Comparison of ENCODE assay signal across 8 cellular contexts in genomic region chr5:157328277-157328912, GRCh38.
DNase-seq lines count a peak whose midpoint lies in the region; ATAC-seq and TF ChIP-seq lines count a peak whose summit lies in the region.

No MANE protein-coding gene starts in this region.

- H2AFZ ChIP-seq in IMR-90 (replicated peaks; ENCODE audit: low read length, poor library complexity) = peak overlapping the region; percentile 77

- H4K5ac ChIP-seq in IMR-90 (ENCODE audit: low read depth, low read length) = no peak overlapping the region

- peak overlapping the region; percentile 23 for H3K4ac ChIP-seq in IMR-90 (ENCODE audit: low read depth, low read length)

- ATAC-seq in GM21576 (IDR thresholded peaks at IDR 0.05; ENCODE audit: unreplicated experiment) (peak; percentile 96), IMR-90 (ENCODE audit: low read depth) (peak; percentile 100), Panc1 (peak; percentile 98), foreskin keratinocyte (peak; percentile 99)

- peak; percentile 41; the same call in 1 of the 2 replicates for TF ChIP-seq POLR2A in IMR-90 (IDR thresholded peaks at IDR 0.05; ENCODE audit: low read depth, low read length)

- H3K27ac ChIP-seq in IMR-90 (ENCODE audit: insufficient read depth, low read length) (no peak overlapping the region), Panc1 (ENCODE audit: low read length) (no peak overlapping the region), foreskin keratinocyte (no peak overlapping the region)

- H3K4me1 ChIP-seq in IMR-90 (ENCODE audit: control insufficient read depth, insufficient read depth, low read length) (no peaks in the 10 kb centered on the region), Panc1 (ENCODE audit: control insufficient read depth, insufficient read depth, low read length) (peaks cover 4% of the 10 kb centered on the region; the same call in 1 of the 2 replicates), foreskin keratinocyte (peaks cover 4% of the 10 kb centered on the region)

- no peaks in the 10 kb centered on the region for H3K27me3 ChIP-seq in IMR-90 (ENCODE audit: control insufficient read depth, insufficient read depth, low read length)
- H3K27me3 ChIP-seq in Panc1 (ENCODE audit: control insufficient read depth, insufficient read depth, low read length) = no peaks in the 10 kb centered on the region; the same call in 1 of the 2 replicates
- H3K27me3 ChIP-seq in foreskin keratinocyte = no peaks in the 10 kb centered on the region

- H3K9ac ChIP-seq in IMR-90 (ENCODE audit: low read depth, low read length) = peak overlapping the region; percentile 44; the same call in 1 of the 2 replicates

- POLR2A ChIA-PET in IMR-90 (lab: Charles Lee; ENCODE audit: unreplicated experiment) = no interaction called here
- POLR2A ChIA-PET in Panc1 (lab: Charles Lee) = no interaction called here

- no peaks in the 10 kb centered on the region for H3K36me3 ChIP-seq in IMR-90 (ENCODE audit: control insufficient read depth, insufficient read depth, low read length)
- no peaks in the 10 kb centered on the region for H3K36me3 ChIP-seq in Panc1 (ENCODE audit: control insufficient read depth, insufficient read depth, low read length)

- peak; percentile 98 for TF ChIP-seq RAD21 in IMR-90 (IDR thresholded peaks at IDR 0.05; ENCODE audit: low read length)

- intact Hi-C loops in IMR-90 (cut with micrococcal nuclease) = loop anchor here (1.0 to 5.0 kb wide), 5 partner anchors 39 to 415 kb away; partner anchors contain the start of gene LSM11
- intact Hi-C loops in Panc1 (cut with micrococcal nuclease; ENCODE audit: unreplicated experiment) = loop anchor here (1.0 to 5.0 kb wide), 3 partner anchors 149 to 414 kb away; partner anchors contain the start of gene LSM11

- TF ChIP-seq CTCF in IMR-90 (conservative IDR thresholded peaks at IDR 0.05; ENCODE audit: low read depth, low read length) (peak; percentile 97), Panc1 (IDR thresholded peaks at IDR 0.05) (peak; percentile 95), foreskin keratinocyte (conservative IDR thresholded peaks at IDR 0.05) (peak; percentile 92)

- dilution Hi-C loops in IMR-90 (cut with HindIII; ENCODE audit: low sequenced_read_pairs, unreplicated experiment) = no loop called here

- H4K91ac ChIP-seq in IMR-90 (ENCODE audit: insufficient read depth, low read depth, low read length) = no peak overlapping the region

- H3K4me3 ChIP-seq in IMR-90 (ENCODE audit: insufficient read depth, low read depth, low read length) (peak overlapping the region; percentile 13; the same call in 1 of the 2 replicates), Panc1 (ENCODE audit: low read depth in 2 of 2, low read length in 2 of 2) (peak overlapping the region; percentile 14 to 62; a peak in 3 of 4 replicates)

- H2BK120ac ChIP-seq in IMR-90 (ENCODE audit: low read depth, low read length) = peak overlapping the region; percentile 21; the same call in 1 of the 2 replicates

- H3K4me2 ChIP-seq in IMR-90 (ENCODE audit: low read depth, low read length) = peak overlapping the region; percentile 43

- WGBS in IMR-90 (ENCODE audit: extremely low coverage in 2 of 2, insufficient read length in 1 of 2), 2 experiments = 87% methylated on average over 3 of the region's 12 CpGs; no CpG with 5 or more reads in 1 of the 2 experiments

- no peaks in the 10 kb centered on the region for H4K20me1 ChIP-seq in IMR-90 (ENCODE audit: insufficient read depth, low read length)

- H3K9me1 ChIP-seq in IMR-90 (ENCODE audit: insufficient read depth, low read length) = no peaks in the 10 kb centered on the region

- H3K23ac ChIP-seq in IMR-90 (ENCODE audit: low read depth, low read length) = peak overlapping the region; percentile 52; the same call in 1 of the 2 replicates

- H3K14ac ChIP-seq in IMR-90 (replicated peaks; ENCODE audit: low read depth, low read length) = peak overlapping the region; percentile 40; the same call in 1 of the 2 replicates

- H3K9me3 ChIP-seq in IMR-90 (ENCODE audit: control insufficient read depth, insufficient read depth, low read length) (no peaks in the 10 kb centered on the region), Panc1 (ENCODE audit: control insufficient read depth, insufficient read depth, low read depth, low read length) (no peaks in the 10 kb centered on the region)

- H4K8ac ChIP-seq in IMR-90 (ENCODE audit: low read depth in 2 of 2, low read length in 2 of 2) = peak overlapping the region in 1 of 2 experiments; percentile 10; a peak in 1 of 4 replicates

- no peak overlapping the region for H2AK5ac ChIP-seq in IMR-90 (ENCODE audit: low read depth, low read length)

- H2BK15ac ChIP-seq in IMR-90 (ENCODE audit: low read depth, low read length) = no peak overlapping the region

- DNase-seq in ELF-1 (ENCODE audit: low read depth, low spot score) = peak; percentile 68
- peak; percentile 81 for DNase-seq in IMR-90
- DNase-seq in Panc1 (ENCODE audit: low read depth, low spot score) = peak; percentile 62
- DNase-seq in activated effector memory CD4-positive, alpha-beta T cell treated with Interleukin-2 at 50 U/mL for 16 hours = peak; percentile 27
- peak; percentile 23 to 51 for DNase-seq in foreskin keratinocyte
- peak; percentile 47 for DNase-seq in occipital lobe (lab: John Stamatoyannopoulos, UW)
- DNase-seq in ureter (ENCODE audit: low spot score) = peak; percentile 74

- H3K18ac ChIP-seq in IMR-90 (ENCODE audit: low read depth, low read length) = no peak overlapping the region

- BruUV-seq in IMR-90 (replicated peaks; lab: Mats Ljungman, UMichigan) (no TSS peak), Panc1 (replicated peaks; lab: Mats Ljungman, UMichigan) (no TSS peak)

- no peak overlapping the region for H2BK5ac ChIP-seq in IMR-90 (ENCODE audit: low read depth, low read length, poor library complexity, severe bottlenecking)

- CTCF ChIA-PET in IMR-90 (lab: Yijun Ruan, JAX) = interaction anchor here (0.5 to 1.6 kb wide), 16 partner anchors 8 to 420 kb away, joined by 3 to 14 read pairs (median 3); no protein-coding TSS in a partner anchor
- CTCF ChIA-PET in Panc1 (lab: Charles Lee) = interaction anchor here (0.5 to 1.2 kb wide), 5 partner anchors 14 to 403 kb away, joined by 3 to 7 read pairs (median 3); partner anchors contain the start of gene THG1L

- H3K56ac ChIP-seq in IMR-90 (ENCODE audit: extremely low read depth, insufficient read depth, low read length) = 0 out of 2 replicates have a peak overlapping the region, but pooled peaks have one; percentile 25

- no peak overlapping the region for H2BK20ac ChIP-seq in IMR-90 (ENCODE audit: low read depth, low read length)

- in situ Hi-C loops in IMR-90 (cut with MboI; ENCODE audit: low sequenced_read_pairs) (loop anchor here (10.0 kb wide), 1 partner anchor 406 kb away; the partner anchor contains the start of gene THG1L), Panc1 (cut with HindIII; ENCODE audit: low pct_unique_long_range_greater_than_20kb, low sequenced_read_pairs) (no loop called here)

- H3K79me1 ChIP-seq in IMR-90 (ENCODE audit: low read depth in 1 of 2, low read length in 2 of 2) = no peaks in the 10 kb centered on the region

- peak overlapping the region; percentile 69 for H2AK9ac ChIP-seq in IMR-90 (replicated peaks; ENCODE audit: low read depth, low read length, poor library complexity)

TF ChIP-seq in IMR-90, 13 proteins besides CTCF, POLR2A, EP300 and RAD21:
- TF ChIP-seq CHD1 (IDR thresholded peaks at IDR 0.05; ENCODE audit: low read depth, low read length) (no peak), USF2 (IDR thresholded peaks at IDR 0.05; ENCODE audit: low read depth, low read length) (no peak), MAFK (IDR thresholded peaks at IDR 0.05; ENCODE audit: low read depth, low read length) (no peak), MXI1 (IDR thresholded peaks at IDR 0.05; ENCODE audit: borderline replicate concordance, low read depth, low read length) (no peak), FOS (IDR thresholded peaks at IDR 0.05; ENCODE audit: low read depth, low read length) (no peak), ELK1 (IDR thresholded peaks at IDR 0.05; ENCODE audit: borderline replicate concordance, low read depth, low read length) (no peak), CEBPB (IDR thresholded peaks at IDR 0.05; ENCODE audit: low read depth, low read length) (peak; percentile 66), RFX5 (IDR thresholded peaks at IDR 0.05; ENCODE audit: low read depth, low read length) (no peak), RCOR1 (IDR thresholded peaks at IDR 0.05; ENCODE audit: insufficient replicate concordance, low read length) (no peak), NFE2L2 (IDR thresholded peaks at IDR 0.05; ENCODE audit: low read depth, low read length) (no peak), MAZ (IDR thresholded peaks at IDR 0.05; ENCODE audit: borderline replicate concordance, low read depth, low read length) (peak; percentile 59; the same call in 1 of the 2 replicates), BHLHE40 (IDR thresholded peaks at IDR 0.05; ENCODE audit: low read depth, low read length) (no peak), SMC3 (IDR thresholded peaks at IDR 0.05; ENCODE audit: low read depth, low read length) (peak; percentile 92)

Comparison
In these comparisons a context has a peak if more than half of its experiments do, and no peak if none do; other contexts are left out.
1. DNase-seq: peak in every context shown above with its lines; median percentile 81 in IMR-90; 74 in ureter; 68 in ELF-1; 62 in Panc1; 47 in occipital lobe; 37 in foreskin keratinocyte; 27 in activated effector memory CD4-positive, alpha-beta T cell treated with Interleukin-2 at 50 U/mL for 16 hours.